ENCODE assay signal across 31 cellular contexts in genomic region chrX:30741545-30741944, GRCh38.
"Had no signal": no experiment of that assay in that cellular context is flagged by ENCODE, and none has a peak within 500 bp of the region (broad histone marks: within the 10 kb centered on the region; RNA-seq: fewer than 3 reads in every experiment).

No MANE protein-coding gene starts in this region.

- H3K27ac ChIP-seq: cardiac muscle cell, VCaP had no signal

- ATAC-seq: activated CD8-positive, alpha-beta T cell treated with anti-CD3 and anti-CD28 coated beads for 36 hours; activated T-cell treated with anti-CD3 and anti-CD28 coated beads, Interleukin-2, amount 50 U/mL, for 72 hours; activated T-helper 17 cell treated with anti-CD3 and anti-CD28 coated beads, Interleukin-2, amount 50 U/mL, for 72 hours had no signal

- DNase-seq: activated CD4-positive, alpha-beta T cell treated with anti-CD3 and anti-CD28 coated beads, Interleukin-2, amount 10 ng/mL, durations not matched to agents 24 days and 14 days; activated CD4-positive, alpha-beta T cell treated with anti-CD3 and anti-CD28 coated beads, Interleukin-2, amount 50 U/mL, for 4 hours; activated CD4-positive, CD25-positive, alpha-beta regulatory T cell; activated CD8-positive, alpha-beta T cell treated with anti-CD3 and anti-CD28 coated beads for 36 hours; activated effector memory CD4-positive, alpha-beta T cell treated with anti-CD3 and anti-CD28 coated beads, Interleukin-2, amount 50 U/mL, for 16 hours; activated naive CD4-positive, alpha-beta T cell; activated naive CD4-positive, alpha-beta T cell treated with anti-CD3 and anti-CD28 coated beads, Interleukin-2, amount 50 U/mL, for 16 hours; activated naive CD8-positive, alpha-beta T cell treated with anti-CD3 and anti-CD28 coated beads for 36 hours; activated T-cell treated with anti-CD3 and anti-CD28 coated beads, Interleukin-2, amount 50 U/mL, for 1 hour; activated T-cell treated with anti-CD3 and anti-CD28 coated beads, Interleukin-2, amount 50 U/mL, for 72 hours; amniotic stem cell; aorta; NCI-H1092 treated with DMSO at 0.1 percent for 48 hours; NCI-H1417; NCI-H146; NCI-H187; NCI-H2029 treated with DMSO at 0.1 percent for 48 hours; NCI-H2171 treated with DMSO at 0.1 percent for 48 hours; NCI-H2227 treated with DMSO at 0.1 percent for 48 hours; NCI-H446; NCI-H524; NCI-H69; OCI-M1; Right ventricle myocardium superior; SW 1271; T-helper 1 cell; T-helper 2 cell; T-helper 9 cell had no signal

- H3K27me3 ChIP-seq: cardiac muscle cell had no signal

- H3K36me3 ChIP-seq: cardiac muscle cell had no signal

- H3K4me3 ChIP-seq: cardiac muscle cell had no signal
